Comparison of ENCODE assay signal across 9 cellular contexts in the genomic region with DNA sequence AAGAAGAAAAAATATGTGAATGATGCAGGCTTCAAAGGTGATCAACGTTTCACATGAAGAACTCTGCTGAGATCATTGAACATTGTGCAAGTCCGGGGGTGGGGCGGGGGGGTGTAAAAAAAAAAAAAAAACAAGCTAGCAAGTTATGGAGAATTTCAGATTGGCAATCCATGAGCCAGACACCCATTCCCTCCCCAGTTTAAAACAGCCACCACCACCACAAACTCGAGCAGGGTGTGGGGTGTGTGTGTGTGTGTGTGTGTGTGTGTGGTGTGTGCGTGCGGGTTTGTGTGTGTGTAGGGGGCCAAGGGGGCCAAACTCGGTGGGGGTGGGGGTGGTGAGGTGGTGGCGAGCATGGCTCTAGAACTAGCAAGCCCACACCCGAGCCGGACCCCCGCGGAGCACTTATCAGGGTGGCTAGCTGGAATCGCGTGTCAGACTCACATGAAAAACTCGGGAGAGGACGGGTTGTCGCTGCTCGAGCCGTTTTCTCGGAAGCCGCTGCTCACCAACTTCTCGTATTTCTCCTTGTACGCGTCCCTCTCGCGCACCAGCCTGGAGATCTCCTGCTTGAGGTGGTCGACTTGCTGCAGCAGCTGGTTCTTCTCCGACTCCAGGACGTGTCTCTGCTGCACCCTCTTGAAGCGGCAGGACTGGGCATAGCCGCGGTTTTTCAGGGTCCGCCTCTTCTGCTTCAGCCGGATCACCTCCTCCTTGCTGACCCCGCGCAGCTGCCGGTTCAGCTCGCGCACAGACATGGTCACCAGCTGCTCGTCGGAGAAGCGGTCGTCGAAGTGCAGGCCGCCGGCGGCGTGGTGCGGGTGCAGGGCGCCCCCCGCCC. TPM values are rescaled to one million over a fixed set of nuclear protein-coding genes. Genes with fewer than 3 reads are reported as not detected.
DNase-seq lines count a peak whose midpoint lies in the region; ATAC-seq and TF ChIP-seq lines count a peak whose summit lies in the region.
"Had no signal": no experiment of that assay in that cellular context is flagged by ENCODE, and none has a peak within 500 bp of the region (broad histone marks: within the 10 kb centered on the region; RNA-seq: fewer than 3 reads in every experiment).

No MANE protein-coding gene starts in this region.

- peaks cover 4% of the 10 kb centered on the region for H3K27me3 Mint-ChIP-seq in activated CD8-positive, alpha-beta memory T cell treated with anti-CD3 and anti-CD28 coated beads, Interleukin-2, amount 10 ng/mL, durations not matched to agents 7 days and 5 days

- peak overlapping the region; percentile 93 for H3K27ac Mint-ChIP-seq in activated CD8-positive, alpha-beta memory T cell treated with anti-CD3 and anti-CD28 coated beads, Interleukin-2, amount 10 ng/mL, durations not matched to agents 7 days and 5 days

- peaks cover 8% of the 10 kb centered on the region for H3K4me1 ChIP-seq in mucosa of descending colon (ENCODE audit: low read depth)

- no peaks in the 10 kb centered on the region for H3K36me3 ChIP-seq in mucosa of descending colon (ENCODE audit: low read depth)

- CTCF ChIA-PET in activated CD8-positive, alpha-beta memory T cell treated with anti-CD3 and anti-CD28 coated beads, Interleukin-2, amount 10 ng/mL, durations not matched to agents 7 days and 5 days (lab: Charles Lee): interaction anchor here (1.1 to 1.8 kb wide), 3 partner anchors 320 to 928 kb away, joined by 3 to 7 read pairs (median 7); no protein-coding TSS in a partner anchor

- H3K9me3 ChIP-seq in mucosa of descending colon: no peaks in the 10 kb centered on the region

- DNase-seq in COLO668 (lab: John Stamatoyannopoulos, UW; ENCODE audit: unreplicated experiment) (peak; percentile 86), NCI-H146 treated with DMSO at 0.1 percent for 48 hours (lab: John Stamatoyannopoulos, UW; ENCODE audit: unreplicated experiment) (peak; percentile 1), erythroblast (lab: John Stamatoyannopoulos, UW) (peak; percentile 1 to 5), mucosa of descending colon (peak; percentile 48 to 70 (median 54)), substantia nigra (lab: John Stamatoyannopoulos, UW) (peak in 35 of 49 donors; percentile 17 to 68 (median 43))
- DNase-seq in activated CD8-positive, alpha-beta memory T cell treated with anti-CD3 and anti-CD28 coated beads, Interleukin-2, amount 10 ng/mL, durations not matched to agents 7 days and 5 days: peak; percentile 79

- intact Hi-C loops in mucosa of descending colon (cut with DNase I, micrococcal nuclease): no loop called here

- no peaks in the 10 kb centered on the region for H3K9me3 Mint-ChIP-seq in activated CD8-positive, alpha-beta memory T cell treated with anti-CD3 and anti-CD28 coated beads, Interleukin-2, amount 10 ng/mL, durations not matched to agents 7 days and 5 days (ENCODE audit: low read depth)

- peaks cover 26% of the 10 kb centered on the region for H3K36me3 Mint-ChIP-seq in activated CD8-positive, alpha-beta memory T cell treated with anti-CD3 and anti-CD28 coated beads, Interleukin-2, amount 10 ng/mL, durations not matched to agents 7 days and 5 days

- no peak for TF ChIP-seq POLR2A in erythroblast (IDR thresholded peaks at IDR 0.05; ENCODE audit: low read length)

- H3K4me3 Mint-ChIP-seq in activated CD8-positive, alpha-beta memory T cell treated with anti-CD3 and anti-CD28 coated beads, Interleukin-2, amount 10 ng/mL, durations not matched to agents 7 days and 5 days: peak overlapping the region; percentile 92

- no peak for TF ChIP-seq CTCF in mucosa of descending colon (IDR thresholded peaks at IDR 0.05)

- peaks cover 37% of the 10 kb centered on the region for H3K4me1 Mint-ChIP-seq in activated CD8-positive, alpha-beta memory T cell treated with anti-CD3 and anti-CD28 coated beads, Interleukin-2, amount 10 ng/mL, durations not matched to agents 7 days and 5 days

- H3K4me3 ChIP-seq in mucosa of descending colon: peak overlapping the region; percentile 32

- H3K27ac ChIP-seq in substantia nigra (ENCODE audit: low read depth, low read length, poor library complexity, severe bottlenecking): peak overlapping the region; percentile 68

- ATAC-seq in activated CD8-positive, alpha-beta memory T cell treated with anti-CD3 and anti-CD28 coated beads, Interleukin-2, amount 10 ng/mL, durations not matched to agents 7 days and 5 days: peak; percentile 12
- no peak for ATAC-seq in mucosa of descending colon
- no peak for ATAC-seq in GM18498 (IDR thresholded peaks at IDR 0.05; ENCODE audit: unreplicated experiment)
- ATAC-seq in HG03097 (IDR thresholded peaks at IDR 0.05; ENCODE audit: low FRiP score, unreplicated experiment): no peak
- ATAC-seq: HCT116 had no signal

RNA-seq across cellular contexts. Expression of a gene that starts 2.0 kb away (rescaled TPM):
- 10 to 100 TPM; 30.1 to 32.6 TPM for total RNA-seq in activated CD8-positive, alpha-beta memory T cell treated with anti-CD3 and anti-CD28 coated beads, Interleukin-2, amount 10 ng/mL, durations not matched to agents 7 days and 5 days
- 10 to 100 TPM; 17.7 to 48.1 (median 25.1) TPM for total RNA-seq in mucosa of descending colon

Comparison
In these comparisons a context has a peak if more than half of its experiments do, and no peak if none do; other contexts are left out.
1. DNase-seq: peak in every context shown above with its lines; median percentile 86 in COLO668; 79 in activated CD8-positive, alpha-beta memory T cell treated with anti-CD3 and anti-CD28 coated beads, Interleukin-2, amount 10 ng/mL, durations not matched to agents 7 days and 5 days; 54 in mucosa of descending colon; 43 in substantia nigra; 3 in erythroblast; 1 in NCI-H146 treated with DMSO at 0.1 percent for 48 hours.